Comparison of ENCODE assay signal across 1 cellular context in the genomic region with DNA sequence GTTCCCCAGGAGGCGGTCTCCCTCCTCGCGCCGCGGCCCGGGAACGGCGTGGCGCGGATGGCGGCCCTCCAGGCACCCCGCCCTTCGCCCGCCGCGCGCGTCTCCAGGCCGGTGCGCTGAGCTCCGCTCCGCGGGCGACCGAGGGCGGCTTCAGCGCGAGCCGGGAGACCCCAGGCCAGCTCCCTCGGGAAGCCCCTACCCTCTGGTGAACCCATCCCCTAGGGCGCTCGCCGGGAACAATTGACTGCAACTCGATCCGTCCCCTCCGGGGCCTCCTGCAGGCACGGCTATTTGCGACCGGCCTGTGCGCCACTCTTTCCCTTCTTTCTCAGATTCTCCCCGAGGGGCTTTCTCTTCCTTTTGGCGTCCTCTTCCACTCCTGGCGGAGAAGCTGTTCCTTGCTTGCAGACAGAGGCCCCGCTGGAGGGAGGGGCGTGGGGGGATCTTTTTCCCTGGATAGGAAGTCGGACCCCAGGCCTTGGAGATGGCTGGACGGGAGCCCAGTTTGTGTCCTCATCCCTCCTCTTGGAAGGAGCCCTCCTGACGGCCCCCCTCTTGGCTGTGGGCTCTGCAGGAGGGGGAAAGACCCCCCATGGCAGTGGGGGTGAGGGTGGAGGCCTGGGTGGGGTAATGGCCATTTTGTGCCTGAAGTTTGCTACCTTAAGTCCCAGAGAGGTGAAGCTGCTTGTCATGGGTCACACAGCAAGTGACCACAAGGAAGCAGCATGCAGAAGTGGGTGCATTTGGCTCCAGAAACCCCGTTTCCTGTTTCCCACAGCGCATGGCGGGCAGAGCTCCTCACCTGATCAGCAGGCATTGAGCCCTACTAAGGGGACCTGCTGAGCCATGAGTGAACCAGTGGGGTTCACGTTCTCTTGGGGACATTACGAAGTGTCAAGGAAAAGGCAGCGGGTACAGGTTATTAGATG.
TF ChIP-seq lines count a peak whose summit lies in the region.

No MANE protein-coding gene starts in this region.

TF ChIP-seq in GM12878, 131 proteins besides CTCF, POLR2A, EP300 and RAD21 (continued from another document and continues in another):
- TF ChIP-seq, protein P1, sequence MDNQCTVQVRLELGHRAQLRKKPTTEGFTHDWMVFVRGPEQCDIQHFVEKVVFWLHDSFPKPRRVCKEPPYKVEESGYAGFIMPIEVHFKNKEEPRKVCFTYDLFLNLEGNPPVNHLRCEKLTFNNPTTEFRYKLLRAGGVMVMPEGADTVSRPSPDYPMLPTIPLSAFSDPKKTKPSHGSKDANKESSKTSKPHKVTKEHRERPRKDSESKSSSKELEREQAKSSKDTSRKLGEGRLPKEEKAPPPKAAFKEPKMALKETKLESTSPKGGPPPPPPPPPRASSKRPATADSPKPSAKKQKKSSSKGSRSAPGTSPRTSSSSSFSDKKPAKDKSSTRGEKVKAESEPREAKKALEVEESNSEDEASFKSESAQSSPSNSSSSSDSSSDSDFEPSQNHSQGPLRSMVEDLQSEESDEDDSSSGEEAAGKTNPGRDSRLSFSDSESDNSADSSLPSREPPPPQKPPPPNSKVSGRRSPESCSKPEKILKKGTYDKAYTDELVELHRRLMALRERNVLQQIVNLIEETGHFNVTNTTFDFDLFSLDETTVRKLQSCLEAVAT (IDR thresholded peaks at IDR 0.05) = 0 out of 2 replicates have a peak, but pooled peaks have one; percentile 59
- TF ChIP-seq, protein P2, sequence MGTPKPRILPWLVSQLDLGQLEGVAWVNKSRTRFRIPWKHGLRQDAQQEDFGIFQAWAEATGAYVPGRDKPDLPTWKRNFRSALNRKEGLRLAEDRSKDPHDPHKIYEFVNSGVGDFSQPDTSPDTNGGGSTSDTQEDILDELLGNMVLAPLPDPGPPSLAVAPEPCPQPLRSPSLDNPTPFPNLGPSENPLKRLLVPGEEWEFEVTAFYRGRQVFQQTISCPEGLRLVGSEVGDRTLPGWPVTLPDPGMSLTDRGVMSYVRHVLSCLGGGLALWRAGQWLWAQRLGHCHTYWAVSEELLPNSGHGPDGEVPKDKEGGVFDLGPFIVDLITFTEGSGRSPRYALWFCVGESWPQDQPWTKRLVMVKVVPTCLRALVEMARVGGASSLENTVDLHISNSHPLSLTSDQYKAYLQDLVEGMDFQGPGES (IDR thresholded peaks at IDR 0.05) = no peak
- TF ChIP-seq, protein P3, sequence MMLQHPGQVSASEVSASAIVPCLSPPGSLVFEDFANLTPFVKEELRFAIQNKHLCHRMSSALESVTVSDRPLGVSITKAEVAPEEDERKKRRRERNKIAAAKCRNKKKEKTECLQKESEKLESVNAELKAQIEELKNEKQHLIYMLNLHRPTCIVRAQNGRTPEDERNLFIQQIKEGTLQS (IDR thresholded peaks at IDR 0.05; ENCODE audit: borderline replicate concordance, extremely low read depth, low read depth, low read length) = no peak
- TF ChIP-seq ZNF217 (IDR thresholded peaks at IDR 0.05) = no peak
- TF ChIP-seq NFIC (IDR thresholded peaks at IDR 0.05; ENCODE audit: low read depth, low read length) = no peak
- TF ChIP-seq BMI1 (IDR thresholded peaks at IDR 0.05; ENCODE audit: borderline replicate concordance) = no peak
- no peak for TF ChIP-seq SREBF1 (IDR thresholded peaks at IDR 0.05; ENCODE audit: low read length)
- TF ChIP-seq, protein P4, sequence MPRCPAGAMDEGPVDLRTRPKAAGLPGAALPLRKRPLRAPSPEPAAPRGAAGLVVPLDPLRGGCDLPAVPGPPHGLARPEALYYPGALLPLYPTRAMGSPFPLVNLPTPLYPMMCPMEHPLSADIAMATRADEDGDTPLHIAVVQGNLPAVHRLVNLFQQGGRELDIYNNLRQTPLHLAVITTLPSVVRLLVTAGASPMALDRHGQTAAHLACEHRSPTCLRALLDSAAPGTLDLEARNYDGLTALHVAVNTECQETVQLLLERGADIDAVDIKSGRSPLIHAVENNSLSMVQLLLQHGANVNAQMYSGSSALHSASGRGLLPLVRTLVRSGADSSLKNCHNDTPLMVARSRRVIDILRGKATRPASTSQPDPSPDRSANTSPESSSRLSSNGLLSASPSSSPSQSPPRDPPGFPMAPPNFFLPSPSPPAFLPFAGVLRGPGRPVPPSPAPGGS (IDR thresholded peaks at IDR 0.05; ENCODE audit: borderline replicate concordance, insufficient read depth, low read depth, low read length, poor library complexity, severe bottlenecking) = no peak
- TF ChIP-seq LARP7 (IDR thresholded peaks at IDR 0.05) = peak; percentile 50; the same call in 1 of the 2 replicates
- TF ChIP-seq RB1 (IDR thresholded peaks at IDR 0.05; ENCODE audit: borderline replicate concordance) = no peak
- TF ChIP-seq, protein P5, sequence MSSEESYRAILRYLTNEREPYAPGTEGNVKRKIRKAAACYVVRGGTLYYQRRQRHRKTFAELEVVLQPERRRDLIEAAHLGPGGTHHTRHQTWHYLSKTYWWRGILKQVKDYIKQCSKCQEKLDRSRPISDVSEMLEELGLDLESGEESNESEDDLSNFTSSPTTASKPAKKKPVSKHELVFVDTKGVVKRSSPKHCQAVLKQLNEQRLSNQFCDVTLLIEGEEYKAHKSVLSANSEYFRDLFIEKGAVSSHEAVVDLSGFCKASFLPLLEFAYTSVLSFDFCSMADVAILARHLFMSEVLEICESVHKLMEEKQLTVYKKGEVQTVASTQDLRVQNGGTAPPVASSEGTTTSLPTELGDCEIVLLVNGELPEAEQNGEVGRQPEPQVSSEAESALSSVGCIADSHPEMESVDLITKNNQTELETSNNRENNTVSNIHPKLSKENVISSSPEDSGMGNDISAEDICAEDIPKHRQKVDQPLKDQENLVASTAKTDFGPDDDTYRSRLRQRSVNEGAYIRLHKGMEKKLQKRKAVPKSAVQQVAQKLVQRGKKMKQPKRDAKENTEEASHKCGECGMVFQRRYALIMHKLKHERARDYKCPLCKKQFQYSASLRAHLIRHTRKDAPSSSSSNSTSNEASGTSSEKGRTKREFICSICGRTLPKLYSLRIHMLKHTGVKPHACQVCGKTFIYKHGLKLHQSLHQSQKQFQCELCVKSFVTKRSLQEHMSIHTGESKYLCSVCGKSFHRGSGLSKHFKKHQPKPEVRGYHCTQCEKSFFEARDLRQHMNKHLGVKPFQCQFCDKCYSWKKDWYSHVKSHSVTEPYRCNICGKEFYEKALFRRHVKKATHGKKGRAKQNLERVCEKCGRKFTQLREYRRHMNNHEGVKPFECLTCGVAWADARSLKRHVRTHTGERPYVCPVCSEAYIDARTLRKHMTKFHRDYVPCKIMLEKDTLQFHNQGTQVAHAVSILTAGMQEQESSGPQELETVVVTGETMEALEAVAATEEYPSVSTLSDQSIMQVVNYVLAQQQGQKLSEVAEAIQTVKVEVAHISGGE (CRISPR knock-in tag; IDR thresholded peaks at IDR 0.05) = no peak
- no peak for TF ChIP-seq HDAC2 (IDR thresholded peaks at IDR 0.05)
- TF ChIP-seq, protein P6, sequence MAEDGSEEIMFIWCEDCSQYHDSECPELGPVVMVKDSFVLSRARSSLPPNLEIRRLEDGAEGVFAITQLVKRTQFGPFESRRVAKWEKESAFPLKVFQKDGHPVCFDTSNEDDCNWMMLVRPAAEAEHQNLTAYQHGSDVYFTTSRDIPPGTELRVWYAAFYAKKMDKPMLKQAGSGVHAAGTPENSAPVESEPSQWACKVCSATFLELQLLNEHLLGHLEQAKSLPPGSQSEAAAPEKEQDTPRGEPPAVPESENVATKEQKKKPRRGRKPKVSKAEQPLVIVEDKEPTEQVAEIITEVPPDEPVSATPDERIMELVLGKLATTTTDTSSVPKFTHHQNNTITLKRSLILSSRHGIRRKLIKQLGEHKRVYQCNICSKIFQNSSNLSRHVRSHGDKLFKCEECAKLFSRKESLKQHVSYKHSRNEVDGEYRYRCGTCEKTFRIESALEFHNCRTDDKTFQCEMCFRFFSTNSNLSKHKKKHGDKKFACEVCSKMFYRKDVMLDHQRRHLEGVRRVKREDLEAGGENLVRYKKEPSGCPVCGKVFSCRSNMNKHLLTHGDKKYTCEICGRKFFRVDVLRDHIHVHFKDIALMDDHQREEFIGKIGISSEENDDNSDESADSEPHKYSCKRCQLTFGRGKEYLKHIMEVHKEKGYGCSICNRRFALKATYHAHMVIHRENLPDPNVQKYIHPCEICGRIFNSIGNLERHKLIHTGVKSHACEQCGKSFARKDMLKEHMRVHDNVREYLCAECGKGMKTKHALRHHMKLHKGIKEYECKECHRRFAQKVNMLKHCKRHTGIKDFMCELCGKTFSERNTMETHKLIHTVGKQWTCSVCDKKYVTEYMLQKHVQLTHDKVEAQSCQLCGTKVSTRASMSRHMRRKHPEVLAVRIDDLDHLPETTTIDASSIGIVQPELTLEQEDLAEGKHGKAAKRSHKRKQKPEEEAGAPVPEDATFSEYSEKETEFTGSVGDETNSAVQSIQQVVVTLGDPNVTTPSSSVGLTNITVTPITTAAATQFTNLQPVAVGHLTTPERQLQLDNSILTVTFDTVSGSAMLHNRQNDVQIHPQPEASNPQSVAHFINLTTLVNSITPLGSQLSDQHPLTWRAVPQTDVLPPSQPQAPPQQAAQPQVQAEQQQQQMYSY (CRISPR knock-in tag; IDR thresholded peaks at IDR 0.05) = no peak
- TF ChIP-seq TARDBP (IDR thresholded peaks at IDR 0.05; ENCODE audit: borderline replicate concordance) = no peak
- TF ChIP-seq STAT1 (conservative IDR thresholded peaks at IDR 0.05) = no peak
- TF ChIP-seq TCF3 (IDR thresholded peaks at IDR 0.05; ENCODE audit: borderline replicate concordance, insufficient read depth, low read depth, low read length) = no peak
- no peak for TF ChIP-seq HDGF (IDR thresholded peaks at IDR 0.05)
- no peak for TF ChIP-seq SUZ12 (IDR thresholded peaks at IDR 0.05; ENCODE audit: unreplicated experiment)
- no peak for TF ChIP-seq SIX5 (IDR thresholded peaks at IDR 0.05; ENCODE audit: low read depth, low read length, severe bottlenecking)
- TF ChIP-seq, protein P7, sequence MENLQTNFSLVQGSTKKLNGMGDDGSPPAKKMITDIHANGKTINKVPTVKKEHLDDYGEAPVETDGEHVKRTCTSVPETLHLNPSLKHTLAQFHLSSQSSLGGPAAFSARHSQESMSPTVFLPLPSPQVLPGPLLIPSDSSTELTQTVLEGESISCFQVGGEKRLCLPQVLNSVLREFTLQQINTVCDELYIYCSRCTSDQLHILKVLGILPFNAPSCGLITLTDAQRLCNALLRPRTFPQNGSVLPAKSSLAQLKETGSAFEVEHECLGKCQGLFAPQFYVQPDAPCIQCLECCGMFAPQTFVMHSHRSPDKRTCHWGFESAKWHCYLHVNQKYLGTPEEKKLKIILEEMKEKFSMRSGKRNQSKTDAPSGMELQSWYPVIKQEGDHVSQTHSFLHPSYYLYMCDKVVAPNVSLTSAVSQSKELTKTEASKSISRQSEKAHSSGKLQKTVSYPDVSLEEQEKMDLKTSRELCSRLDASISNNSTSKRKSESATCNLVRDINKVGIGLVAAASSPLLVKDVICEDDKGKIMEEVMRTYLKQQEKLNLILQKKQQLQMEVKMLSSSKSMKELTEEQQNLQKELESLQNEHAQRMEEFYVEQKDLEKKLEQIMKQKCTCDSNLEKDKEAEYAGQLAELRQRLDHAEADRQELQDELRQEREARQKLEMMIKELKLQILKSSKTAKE (IDR thresholded peaks at IDR 0.05; ENCODE audit: low read depth, poor library complexity, severe bottlenecking) = no peak
- TF ChIP-seq YY1 (IDR thresholded peaks at IDR 0.05; ENCODE audit: low read depth, low read length) = peak; percentile 50; the same call in 1 of the 2 replicates
- TF ChIP-seq, protein P8, sequence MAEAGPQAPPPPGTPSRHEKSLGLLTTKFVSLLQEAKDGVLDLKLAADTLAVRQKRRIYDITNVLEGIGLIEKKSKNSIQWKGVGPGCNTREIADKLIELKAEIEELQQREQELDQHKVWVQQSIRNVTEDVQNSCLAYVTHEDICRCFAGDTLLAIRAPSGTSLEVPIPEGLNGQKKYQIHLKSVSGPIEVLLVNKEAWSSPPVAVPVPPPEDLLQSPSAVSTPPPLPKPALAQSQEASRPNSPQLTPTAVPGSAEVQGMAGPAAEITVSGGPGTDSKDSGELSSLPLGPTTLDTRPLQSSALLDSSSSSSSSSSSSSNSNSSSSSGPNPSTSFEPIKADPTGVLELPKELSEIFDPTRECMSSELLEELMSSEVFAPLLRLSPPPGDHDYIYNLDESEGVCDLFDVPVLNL (IDR thresholded peaks at IDR 0.05; ENCODE audit: low read depth, low read length) = no peak
- TF ChIP-seq, protein P9, sequence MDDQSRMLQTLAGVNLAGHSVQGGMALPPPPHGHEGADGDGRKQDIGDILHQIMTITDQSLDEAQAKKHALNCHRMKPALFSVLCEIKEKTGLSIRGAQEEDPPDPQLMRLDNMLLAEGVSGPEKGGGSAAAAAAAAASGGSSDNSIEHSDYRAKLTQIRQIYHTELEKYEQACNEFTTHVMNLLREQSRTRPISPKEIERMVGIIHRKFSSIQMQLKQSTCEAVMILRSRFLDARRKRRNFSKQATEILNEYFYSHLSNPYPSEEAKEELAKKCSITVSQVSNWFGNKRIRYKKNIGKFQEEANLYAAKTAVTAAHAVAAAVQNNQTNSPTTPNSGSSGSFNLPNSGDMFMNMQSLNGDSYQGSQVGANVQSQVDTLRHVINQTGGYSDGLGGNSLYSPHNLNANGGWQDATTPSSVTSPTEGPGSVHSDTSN (IDR thresholded peaks at IDR 0.05; ENCODE audit: insufficient replicate concordance, low read depth, low read length) = no peak
- TF ChIP-seq, protein P10, sequence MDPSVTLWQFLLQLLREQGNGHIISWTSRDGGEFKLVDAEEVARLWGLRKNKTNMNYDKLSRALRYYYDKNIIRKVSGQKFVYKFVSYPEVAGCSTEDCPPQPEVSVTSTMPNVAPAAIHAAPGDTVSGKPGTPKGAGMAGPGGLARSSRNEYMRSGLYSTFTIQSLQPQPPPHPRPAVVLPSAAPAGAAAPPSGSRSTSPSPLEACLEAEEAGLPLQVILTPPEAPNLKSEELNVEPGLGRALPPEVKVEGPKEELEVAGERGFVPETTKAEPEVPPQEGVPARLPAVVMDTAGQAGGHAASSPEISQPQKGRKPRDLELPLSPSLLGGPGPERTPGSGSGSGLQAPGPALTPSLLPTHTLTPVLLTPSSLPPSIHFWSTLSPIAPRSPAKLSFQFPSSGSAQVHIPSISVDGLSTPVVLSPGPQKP (IDR thresholded peaks at IDR 0.05; ENCODE audit: low read depth, low read length) = no peak
- 0 out of 2 replicates have a peak, but pooled peaks have one; percentile 40 for TF ChIP-seq NFXL1 (IDR thresholded peaks at IDR 0.05; ENCODE audit: borderline replicate concordance)
- no peak for TF ChIP-seq IRF4 (IDR thresholded peaks at IDR 0.05; ENCODE audit: low read depth, low read length)
- TF ChIP-seq, protein P11, sequence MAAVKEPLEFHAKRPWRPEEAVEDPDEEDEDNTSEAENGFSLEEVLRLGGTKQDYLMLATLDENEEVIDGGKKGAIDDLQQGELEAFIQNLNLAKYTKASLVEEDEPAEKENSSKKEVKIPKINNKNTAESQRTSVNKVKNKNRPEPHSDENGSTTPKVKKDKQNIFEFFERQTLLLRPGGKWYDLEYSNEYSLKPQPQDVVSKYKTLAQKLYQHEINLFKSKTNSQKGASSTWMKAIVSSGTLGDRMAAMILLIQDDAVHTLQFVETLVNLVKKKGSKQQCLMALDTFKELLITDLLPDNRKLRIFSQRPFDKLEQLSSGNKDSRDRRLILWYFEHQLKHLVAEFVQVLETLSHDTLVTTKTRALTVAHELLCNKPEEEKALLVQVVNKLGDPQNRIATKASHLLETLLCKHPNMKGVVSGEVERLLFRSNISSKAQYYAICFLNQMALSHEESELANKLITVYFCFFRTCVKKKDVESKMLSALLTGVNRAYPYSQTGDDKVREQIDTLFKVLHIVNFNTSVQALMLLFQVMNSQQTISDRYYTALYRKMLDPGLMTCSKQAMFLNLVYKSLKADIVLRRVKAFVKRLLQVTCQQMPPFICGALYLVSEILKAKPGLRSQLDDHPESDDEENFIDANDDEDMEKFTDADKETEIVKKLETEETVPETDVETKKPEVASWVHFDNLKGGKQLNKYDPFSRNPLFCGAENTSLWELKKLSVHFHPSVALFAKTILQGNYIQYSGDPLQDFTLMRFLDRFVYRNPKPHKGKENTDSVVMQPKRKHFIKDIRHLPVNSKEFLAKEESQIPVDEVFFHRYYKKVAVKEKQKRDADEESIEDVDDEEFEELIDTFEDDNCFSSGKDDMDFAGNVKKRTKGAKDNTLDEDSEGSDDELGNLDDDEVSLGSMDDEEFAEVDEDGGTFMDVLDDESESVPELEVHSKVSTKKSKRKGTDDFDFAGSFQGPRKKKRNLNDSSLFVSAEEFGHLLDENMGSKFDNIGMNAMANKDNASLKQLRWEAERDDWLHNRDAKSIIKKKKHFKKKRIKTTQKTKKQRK (IDR thresholded peaks at IDR 0.05; ENCODE audit: low read depth, low read length) = no peak
- TF ChIP-seq CBFB (IDR thresholded peaks at IDR 0.05; ENCODE audit: low read depth) = no peak
- no peak for TF ChIP-seq ZNF622 (IDR thresholded peaks at IDR 0.05)
